1 cellular context compared by ENCODE assay signal in the genomic region with DNA sequence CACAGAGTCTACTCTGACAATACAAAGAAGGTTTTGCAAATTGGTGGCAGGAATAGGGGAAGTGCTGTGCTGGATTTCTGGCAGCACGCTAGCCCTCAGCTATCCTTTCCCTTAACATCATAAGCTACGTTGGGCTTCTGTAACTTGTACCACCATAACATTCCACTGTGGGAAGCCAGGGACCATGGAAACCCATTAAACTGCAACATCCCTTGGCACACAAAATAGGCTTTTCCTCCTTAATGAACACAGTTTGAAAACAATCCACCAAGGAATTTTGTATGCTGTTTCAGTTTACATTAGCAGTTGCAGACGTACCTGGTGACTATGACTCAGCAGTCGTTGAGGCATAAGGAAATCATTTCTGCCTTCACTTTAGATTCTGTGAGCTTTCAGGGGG.
TF ChIP-seq lines count a peak whose summit lies in the region.

No MANE protein-coding gene starts in this region.

TF ChIP-seq in GM23338, 12 proteins besides CTCF, POLR2A, EP300 and RAD21 (continued from another document):
- TF ChIP-seq, protein P1, sequence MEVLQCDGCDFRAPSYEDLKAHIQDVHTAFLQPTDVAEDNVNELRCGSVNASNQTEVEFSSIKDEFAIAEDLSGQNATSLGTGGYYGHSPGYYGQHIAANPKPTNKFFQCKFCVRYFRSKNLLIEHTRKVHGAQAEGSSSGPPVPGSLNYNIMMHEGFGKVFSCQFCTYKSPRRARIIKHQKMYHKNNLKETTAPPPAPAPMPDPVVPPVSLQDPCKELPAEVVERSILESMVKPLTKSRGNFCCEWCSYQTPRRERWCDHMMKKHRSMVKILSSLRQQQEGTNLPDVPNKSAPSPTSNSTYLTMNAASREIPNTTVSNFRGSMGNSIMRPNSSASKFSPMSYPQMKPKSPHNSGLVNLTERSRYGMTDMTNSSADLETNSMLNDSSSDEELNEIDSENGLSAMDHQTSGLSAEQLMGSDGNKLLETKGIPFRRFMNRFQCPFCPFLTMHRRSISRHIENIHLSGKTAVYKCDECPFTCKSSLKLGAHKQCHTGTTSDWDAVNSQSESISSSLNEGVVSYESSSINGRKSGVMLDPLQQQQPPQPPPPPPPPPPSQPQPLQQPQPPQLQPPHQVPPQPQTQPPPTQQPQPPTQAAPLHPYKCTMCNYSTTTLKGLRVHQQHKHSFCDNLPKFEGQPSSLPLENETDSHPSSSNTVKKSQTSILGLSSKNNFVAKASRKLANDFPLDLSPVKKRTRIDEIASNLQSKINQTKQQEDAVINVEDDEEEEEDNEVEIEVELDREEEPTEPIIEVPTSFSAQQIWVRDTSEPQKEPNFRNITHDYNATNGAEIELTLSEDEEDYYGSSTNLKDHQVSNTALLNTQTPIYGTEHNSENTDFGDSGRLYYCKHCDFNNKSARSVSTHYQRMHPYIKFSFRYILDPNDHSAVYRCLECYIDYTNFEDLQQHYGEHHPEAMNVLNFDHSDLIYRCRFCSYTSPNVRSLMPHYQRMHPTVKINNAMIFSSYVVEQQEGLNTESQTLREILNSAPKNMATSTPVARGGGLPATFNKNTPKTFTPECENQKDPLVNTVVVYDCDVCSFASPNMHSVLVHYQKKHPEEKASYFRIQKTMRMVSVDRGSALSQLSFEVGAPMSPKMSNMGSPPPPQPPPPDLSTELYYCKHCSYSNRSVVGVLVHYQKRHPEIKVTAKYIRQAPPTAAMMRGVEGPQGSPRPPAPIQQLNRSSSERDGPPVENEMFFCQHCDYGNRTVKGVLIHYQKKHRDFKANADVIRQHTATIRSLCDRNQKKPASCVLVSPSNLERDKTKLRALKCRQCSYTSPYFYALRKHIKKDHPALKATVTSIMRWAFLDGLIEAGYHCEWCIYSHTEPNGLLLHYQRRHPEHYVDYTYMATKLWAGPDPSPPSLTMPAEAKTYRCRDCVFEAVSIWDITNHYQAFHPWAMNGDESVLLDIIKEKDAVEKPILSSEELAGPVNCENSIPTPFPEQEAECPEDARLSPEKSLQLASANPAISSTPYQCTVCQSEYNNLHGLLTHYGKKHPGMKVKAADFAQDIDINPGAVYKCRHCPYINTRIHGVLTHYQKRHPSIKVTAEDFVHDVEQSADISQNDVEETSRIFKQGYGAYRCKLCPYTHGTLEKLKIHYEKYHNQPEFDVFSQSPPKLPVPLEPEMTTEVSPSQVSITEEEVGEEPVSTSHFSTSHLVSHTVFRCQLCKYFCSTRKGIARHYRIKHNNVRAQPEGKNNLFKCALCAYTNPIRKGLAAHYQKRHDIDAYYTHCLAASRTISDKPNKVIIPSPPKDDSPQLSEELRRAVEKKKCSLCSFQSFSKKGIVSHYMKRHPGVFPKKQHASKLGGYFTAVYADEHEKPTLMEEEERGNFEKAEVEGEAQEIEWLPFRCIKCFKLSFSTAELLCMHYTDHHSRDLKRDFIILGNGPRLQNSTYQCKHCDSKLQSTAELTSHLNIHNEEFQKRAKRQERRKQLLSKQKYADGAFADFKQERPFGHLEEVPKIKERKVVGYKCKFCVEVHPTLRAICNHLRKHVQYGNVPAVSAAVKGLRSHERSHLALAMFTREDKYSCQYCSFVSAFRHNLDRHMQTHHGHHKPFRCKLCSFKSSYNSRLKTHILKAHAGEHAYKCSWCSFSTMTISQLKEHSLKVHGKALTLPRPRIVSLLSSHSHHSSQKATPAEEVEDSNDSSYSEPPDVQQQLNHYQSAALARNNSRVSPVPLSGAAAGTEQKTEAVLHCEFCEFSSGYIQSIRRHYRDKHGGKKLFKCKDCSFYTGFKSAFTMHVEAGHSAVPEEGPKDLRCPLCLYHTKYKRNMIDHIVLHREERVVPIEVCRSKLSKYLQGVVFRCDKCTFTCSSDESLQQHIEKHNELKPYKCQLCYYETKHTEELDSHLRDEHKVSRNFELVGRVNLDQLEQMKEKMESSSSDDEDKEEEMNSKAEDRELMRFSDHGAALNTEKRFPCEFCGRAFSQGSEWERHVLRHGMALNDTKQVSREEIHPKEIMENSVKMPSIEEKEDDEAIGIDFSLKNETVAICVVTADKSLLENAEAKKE (CRISPR knock-in tag; IDR thresholded peaks at IDR 0.05) = no peak
- TF ChIP-seq EZH2phosphoT487 (IDR thresholded peaks at IDR 0.05; ENCODE audit: unreplicated experiment) (no peak), EZH2 (IDR thresholded peaks at IDR 0.05; ENCODE audit: low read depth, unreplicated experiment) (no peak), STAT1 (IDR thresholded peaks at IDR 0.05; ENCODE audit: unreplicated experiment) (no peak), POLR2AphosphoS5 (IDR thresholded peaks at IDR 0.05; ENCODE audit: low read depth) (no peak)
